In genomic region chr1:50873458-50874187, GRCh38 we compare ENCODE assay signal across 8 cellular contexts.
DNase-seq lines count a peak whose midpoint lies in the region; ATAC-seq and TF ChIP-seq lines count a peak whose summit lies in the region.

No MANE protein-coding gene starts in this region.

- intact Hi-C loops in Caco-2 (cut with micrococcal nuclease; ENCODE audit: unreplicated experiment), result loop anchor here (1.0 to 2.0 kb wide), 2 partner anchors 95 to 316 kb away; no protein-coding TSS in a partner anchor
- intact Hi-C loops in OCI-LY7 (cut with micrococcal nuclease; ENCODE audit: unreplicated experiment), result loop anchor here (1.0 to 5.0 kb wide), 4 partner anchors 55 to 315 kb away; no protein-coding TSS in a partner anchor
- intact Hi-C loops in prostate gland (cut with DNase I), result no loop called here

- H3K4me3 ChIP-seq in Caco-2 (ENCODE audit: low read depth, low read length), result no peak overlapping the region
- H3K4me3 ChIP-seq in OCI-LY7 (ENCODE audit: low read depth, low read length, poor library complexity, severe bottlenecking), result peak overlapping the region; percentile 48
- H3K4me3 ChIP-seq in foreskin fibroblast (ENCODE audit: low read depth in 1 of 2, low read length in 2 of 2), result no peak overlapping the region
- no peak overlapping the region for H3K4me3 ChIP-seq in prostate gland

- no peaks in the 10 kb centered on the region for H3K4me1 ChIP-seq in Caco-2
- peaks cover 14% of the 10 kb centered on the region for H3K4me1 ChIP-seq in OCI-LY7 (ENCODE audit: insufficient read depth, low read length, poor library complexity, severe bottlenecking)
- no peaks in the 10 kb centered on the region for H3K4me1 ChIP-seq in prostate gland (replicated peaks)

- CTCF ChIA-PET in Caco-2 (lab: Charles Lee), result interaction anchor here (0.5 kb wide), 1 partner anchor 362 kb away, joined by 3 read pairs; the partner anchor contains the start of gene RNF11
- CTCF ChIA-PET in OCI-LY7 (lab: Charles Lee; ENCODE audit: unreplicated experiment), result no interaction called here

- no peaks in the 10 kb centered on the region for H3K4me1 Mint-ChIP-seq in Caco-2 (ENCODE audit: low read depth, unreplicated experiment)

- TF ChIP-seq POLR2A in prostate gland (IDR thresholded peaks at IDR 0.05), result no peak

- POLR2A ChIA-PET in Caco-2 (lab: Charles Lee), result no interaction called here
- POLR2A ChIA-PET in OCI-LY7 (lab: Charles Lee), result interaction anchor here (0.8 to 0.9 kb wide), 2 partner anchors 97 to 182 kb away, joined by 3 to 4 read pairs; no protein-coding TSS in a partner anchor

- TF ChIP-seq CTCF in Caco-2 (IDR thresholded peaks at IDR 0.05; ENCODE audit: insufficient read depth in 1 of 2, low read depth in 1 of 2, low read length in 1 of 2, severe bottlenecking in 1 of 2, unreplicated experiment in 1 of 2) (peak; percentile 38 to 45), OCI-LY7 (conservative IDR thresholded peaks at IDR 0.05; ENCODE audit: low read length) (peak; percentile 100), foreskin fibroblast (IDR thresholded peaks at IDR 0.05; ENCODE audit: low read depth, low read length) (peak; percentile 35), prostate gland (IDR thresholded peaks at IDR 0.05) (peak in 2 of 4 experiments; percentile 21 to 38)

- H3K36me3 ChIP-seq in Caco-2 (ENCODE audit: control insufficient read depth, insufficient read depth, low read length) (no peaks in the 10 kb centered on the region), OCI-LY7 (ENCODE audit: insufficient read depth, low read length) (peaks cover 3% of the 10 kb centered on the region; the same call in 1 of the 2 replicates), prostate gland (no peaks in the 10 kb centered on the region)

- no peaks in the 10 kb centered on the region for H3K9me3 Mint-ChIP-seq in Caco-2 (ENCODE audit: unreplicated experiment)

- no peaks in the 10 kb centered on the region for H3K9me2 ChIP-seq in OCI-LY7 (ENCODE audit: insufficient read depth, low read length)

- no peak overlapping the region for H3K4me3 Mint-ChIP-seq in Caco-2 (ENCODE audit: unreplicated experiment)

- peaks cover 52% of the 10 kb centered on the region for H3K79me2 ChIP-seq in OCI-LY7 (ENCODE audit: insufficient read depth, low read depth, low read length)

- peaks cover 12% of the 10 kb centered on the region for H3K36me3 Mint-ChIP-seq in Caco-2 (ENCODE audit: insufficient read depth, unreplicated experiment)

- no peak overlapping the region for H3K27ac Mint-ChIP-seq in Caco-2 (ENCODE audit: unreplicated experiment)

- peak; percentile 53 to 60 for DNase-seq in Caco-2
- peak; percentile 83 for DNase-seq in OCI-LY7 (ENCODE audit: low spot score)
- DNase-seq in activated T-cell treated with anti-CD3 and anti-CD28 coated beads, Interleukin-2, amount 50 U/mL, for 1 hour, result peak; percentile 57
- peak in 1 of 2 donors; percentile 44 for DNase-seq in foreskin fibroblast
- peak; percentile 16 for DNase-seq in prostate gland (ENCODE audit: low spot score)
- no peak for DNase-seq in NCI-H774 (lab: John Stamatoyannopoulos, UW)

- H3K27ac ChIP-seq in OCI-LY7 (ENCODE audit: low read depth, low read length, poor library complexity, severe bottlenecking), result peak overlapping the region; percentile 8
- H3K27ac ChIP-seq in prostate gland, result no peak overlapping the region

- H3K27me3 Mint-ChIP-seq in Caco-2 (ENCODE audit: insufficient read depth, unreplicated experiment), result no peaks in the 10 kb centered on the region

- 88% methylated on average over 5 of the region's 5 CpGs for WGBS in prostate gland

- peak overlapping the region; percentile 14; the same call in 1 of the 2 replicates for H2AFZ ChIP-seq in OCI-LY7 (ENCODE audit: low read length)

- H3K9me3 ChIP-seq in Caco-2 (no peaks in the 10 kb centered on the region), OCI-LY7 (ENCODE audit: low read length) (no peaks in the 10 kb centered on the region), prostate gland (no peaks in the 10 kb centered on the region)

- peaks cover 17% of the 10 kb centered on the region; the same call in 1 of the 2 replicates for H4K20me1 ChIP-seq in OCI-LY7 (ENCODE audit: insufficient read depth, low read length)

- peak overlapping the region; percentile 67 for H3K4me2 ChIP-seq in OCI-LY7 (ENCODE audit: low read length)

- ATAC-seq in GM19324 (IDR thresholded peaks at IDR 0.05; ENCODE audit: low FRiP score, unreplicated experiment) (peak; percentile 90), HG03342 (IDR thresholded peaks at IDR 0.05; ENCODE audit: unreplicated experiment) (peak; percentile 93)

- no TSS peak for BruUV-seq in Caco-2 (replicated peaks; lab: Mats Ljungman, UMichigan)
- no TSS peak for BruUV-seq in OCI-LY7 (replicated peaks; lab: Mats Ljungman, UMichigan)

- no peaks in the 10 kb centered on the region for H3K27me3 ChIP-seq in Caco-2 (replicated peaks; ENCODE audit: control insufficient read depth, insufficient read depth, low read length)
- no peaks in the 10 kb centered on the region for H3K27me3 ChIP-seq in prostate gland (replicated peaks; ENCODE audit: insufficient read depth)
